ENCODE assay signal across 29 cellular contexts in the genomic region with DNA sequence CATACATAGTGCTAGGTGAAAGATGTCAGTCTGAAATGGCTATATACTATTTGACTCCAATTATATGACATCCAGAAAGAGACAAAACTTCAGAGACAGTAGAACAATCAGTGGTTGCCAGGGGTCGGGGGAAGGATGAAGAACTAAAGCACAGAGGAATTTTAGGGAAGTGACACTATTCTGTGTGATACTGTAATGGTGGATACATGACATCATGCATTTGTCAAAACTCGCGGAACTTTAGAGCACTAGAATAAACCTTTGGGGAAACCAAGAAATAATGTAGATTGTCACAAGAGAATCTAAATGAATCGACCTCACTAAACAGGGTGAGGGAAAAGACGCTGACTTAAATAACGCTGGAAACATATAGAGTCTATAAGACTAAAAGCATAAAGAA.
"Had no signal": no experiment of that assay in that cellular context is flagged by ENCODE, and none has a peak within 500 bp of the region (broad histone marks: within the 10 kb centered on the region; RNA-seq: fewer than 3 reads in every experiment).

No MANE protein-coding gene starts in this region.

- H3K4me3 ChIP-seq: dorsolateral prefrontal cortex, gastrocnemius medialis, heart left ventricle, left lung, mucosa of descending colon, neural progenitor cell, smooth muscle cell, stomach, thyroid gland, vagina had no signal

- ATAC-seq: esophagus mucosa, gastrocnemius medialis, heart left ventricle, left cardiac atrium, left lung, mucosa of descending colon, sciatic nerve had no signal

- H3K9me3 ChIP-seq: gastrocnemius medialis, left lung, mucosa of descending colon, stomach, thyroid gland, vagina had no signal

- H3K27ac Mint-ChIP-seq: mesothelial cell of epicardium, naive B cell, nephron, neural progenitor cell, progenitor cell of endocrine pancreas had no signal

- H3K36me3 ChIP-seq: gastrocnemius medialis, heart left ventricle, left lung, thyroid gland, vagina had no signal

- H3K9ac ChIP-seq: neural progenitor cell, parathyroid adenoma had no signal

- H3K36me3 Mint-ChIP-seq: naive B cell had no signal

- H3K27me3 Mint-ChIP-seq: naive B cell, progenitor cell of endocrine pancreas had no signal

- FAIRE-seq: islet of Langerhans had no signal

- H3K27ac ChIP-seq: epithelial cell of prostate, gastrocnemius medialis, heart left ventricle, left lung, neural progenitor cell, parathyroid adenoma, stomach, thyroid gland, vagina had no signal

- H3K4me3 Mint-ChIP-seq: mesothelial cell of epicardium, naive B cell, nephron, neural progenitor cell had no signal

- DNase-seq: dorsolateral prefrontal cortex; effector CD4-positive, alpha-beta T cell; foreskin fibroblast; gastrocnemius medialis; heart left ventricle; hippocampal formation; left cardiac atrium; left lung; mesenchymal stem cell; mucosa of descending colon; naive B cell; stimulated activated CD4-positive, alpha-beta T cell treated with anti-CD3 and anti-CD28 coated beads, Interleukin-12 subunit alpha, Interleukin-12 subunit beta, amount 100 ng/mL, for 4 hours; stimulated activated CD4-positive, alpha-beta T cell treated with anti-CD3 and anti-CD28 coated beads, Interleukin-1b, Interleukin-23, amount 100 ng/mL, for 48 hours; stimulated activated CD4-positive, alpha-beta T cell treated with anti-CD3 and anti-CD28 coated beads, Interleukin-4, amount 100 ng/mL, for 1 hour; stimulated activated CD8-positive, alpha-beta memory T cell treated with anti-CD3 and anti-CD28 coated beads, Interleukin-4, amount 100 ng/mL, for 48 hours; stimulated activated naive CD4-positive, alpha-beta T cell treated with Interleukin-2 at 50 U/mL for 16 hours; stomach; thyroid gland had no signal
